ENCODE assay signal across 13 cellular contexts in genomic region chr13:106599875-106600797, GRCh38. TPM values are rescaled to one million over a fixed set of nuclear protein-coding genes. Genes with fewer than 3 reads are reported as not detected.
A peak's percentile ranks its signal among the peaks of the same experiment; 100 is the strongest.
DNase-seq lines count a peak whose midpoint lies in the region; ATAC-seq, FAIRE-seq and TF ChIP-seq lines count a peak whose summit lies in the region.
"Had no signal": no experiment of that assay in that cellular context is flagged by ENCODE, and none has a peak within 500 bp of the region (broad histone marks: within the 10 kb centered on the region; RNA-seq: fewer than 3 reads in every experiment).

No MANE protein-coding gene starts in this region.

- H3K36me3 ChIP-seq in A673 (ENCODE audit: insufficient read depth, low read length, poor library complexity, severe bottlenecking) (no peaks in the 10 kb centered on the region), spleen (no peaks in the 10 kb centered on the region)

- FAIRE-seq in H54 (lab: Jason Lieb, UNC), result peak; percentile 45
- FAIRE-seq: GM18507 had no signal

- CTCF ChIA-PET in A673 (lab: Charles Lee), result interaction anchor here (0.8 kb wide), 1 partner anchor 20 kb away, joined by 3 read pairs; no protein-coding TSS in a partner anchor

- peaks cover 18% of the 10 kb centered on the region for H3K4me1 ChIP-seq in A673 (ENCODE audit: insufficient read depth, low read length, poor library complexity, severe bottlenecking)
- H3K4me1 ChIP-seq in spleen, result peaks cover 0 to 12% (median 7%) of the 10 kb centered on the region in 6 donors

- H3K4me3 ChIP-seq in A673 (ENCODE audit: low read depth, low read length, poor library complexity, severe bottlenecking), result no peak overlapping the region
- no peak overlapping the region for H3K4me3 ChIP-seq in spleen
- H3K4me3 ChIP-seq: lung had no signal

- POLR2A ChIA-PET in A673 (lab: Charles Lee; ENCODE audit: low non-redundant PET), result interaction anchor here (0.6 kb wide), 2 partner anchors 21 to 88 kb away, joined by 3 to 4 read pairs; no protein-coding TSS in a partner anchor

- BruUV-seq in A673 (replicated peaks; lab: Mats Ljungman, UMichigan), result no TSS peak

- DNase-seq in A673 (ENCODE audit: low spot score) (peak; percentile 74), H54 (ENCODE audit: insufficient read length, low spot score) (no peak), astrocyte of the hippocampus (ENCODE audit: low read depth, low spot score) (peak; percentile 91), left colon (no peak), spleen (no peak), NCI-H2081 (lab: John Stamatoyannopoulos, UW) (no peak), midbrain (lab: John Stamatoyannopoulos, UW) (no peak)
- DNase-seq: activated gamma-delta T cell treated with Interleukin-2 at 50 U/mL for 16 hours, NCI-H1048, T1000 had no signal

- H3K27me3 ChIP-seq in A673 (replicated peaks; ENCODE audit: insufficient read depth, low read depth, low read length, poor library complexity) (no peaks in the 10 kb centered on the region), spleen (replicated peaks in 1 of 7) (no peaks in the 10 kb centered on the region)

- H3K27ac ChIP-seq in A673 (ENCODE audit: low read depth, low read length, poor library complexity, severe bottlenecking) (no peak overlapping the region), spleen (no peak overlapping the region)

- ATAC-seq in left colon, result peak; percentile 49
- no peak for ATAC-seq in HG03175 (IDR thresholded peaks at IDR 0.05; ENCODE audit: unreplicated experiment)

- intact Hi-C loops in A673 (cut with micrococcal nuclease; ENCODE audit: unreplicated experiment), result no loop called here
- intact Hi-C loops in left colon (cut with DNase I, micrococcal nuclease), result no loop called here
- intact Hi-C loops in spleen (cut with DNase I; ENCODE audit: low total_unique reads), result no loop called here

- 53 to 58% (median 57%) methylated on average over 6 of the region's 6 CpGs for WGBS in spleen, 5 donors

- no peak for TF ChIP-seq POLR2A in H54 (IDR thresholded peaks at IDR 0.05; ENCODE audit: low read depth, low read length)
- TF ChIP-seq POLR2A in spleen (IDR thresholded peaks at IDR 0.05), result no peak

- H3K9me3 ChIP-seq in A673 (ENCODE audit: low read depth, low read length, poor library complexity, severe bottlenecking), result no peaks in the 10 kb centered on the region
- H3K9me3 ChIP-seq in spleen, result no peaks in the 10 kb centered on the region

- no peak for TF ChIP-seq CTCF in A673 (conservative IDR thresholded peaks at IDR 0.05; ENCODE audit: low read depth, low read length)
- no peak for TF ChIP-seq CTCF in spleen (IDR thresholded peaks at IDR 0.05 in 8 of 11, conservative IDR thresholded peaks at IDR 0.05 in 3 of 11)

RNA-seq across cellular contexts. Expression of gene ARGLU1, which starts 32.2 kb away (rescaled TPM):
- total RNA-seq in A673 (2021) (66.5 and 73.8 TPM in 2 replicates), left colon (10 to 100 TPM; 70.0 to 80.8 TPM), spleen (100 to 1,000 TPM in 6 of 7 donors, 10 to 100 TPM in 1; 99.5 to 204 (median 128) TPM)
- polyA plus RNA-seq in spleen, result 100 to 1,000 TPM; 123 to 190 (median 141) TPM

Comparison
In these comparisons a context has a peak if more than half of its experiments do, and no peak if none do; other contexts are left out.
1. DNase-seq: peak in A673 (single experiment) and astrocyte of the hippocampus (single experiment); none in H54 (single experiment), left colon (0 of 2), spleen (single experiment), NCI-H2081 (0 of 2) and midbrain (single experiment).